1 cellular context compared by ENCODE assay signal in the genomic region with DNA sequence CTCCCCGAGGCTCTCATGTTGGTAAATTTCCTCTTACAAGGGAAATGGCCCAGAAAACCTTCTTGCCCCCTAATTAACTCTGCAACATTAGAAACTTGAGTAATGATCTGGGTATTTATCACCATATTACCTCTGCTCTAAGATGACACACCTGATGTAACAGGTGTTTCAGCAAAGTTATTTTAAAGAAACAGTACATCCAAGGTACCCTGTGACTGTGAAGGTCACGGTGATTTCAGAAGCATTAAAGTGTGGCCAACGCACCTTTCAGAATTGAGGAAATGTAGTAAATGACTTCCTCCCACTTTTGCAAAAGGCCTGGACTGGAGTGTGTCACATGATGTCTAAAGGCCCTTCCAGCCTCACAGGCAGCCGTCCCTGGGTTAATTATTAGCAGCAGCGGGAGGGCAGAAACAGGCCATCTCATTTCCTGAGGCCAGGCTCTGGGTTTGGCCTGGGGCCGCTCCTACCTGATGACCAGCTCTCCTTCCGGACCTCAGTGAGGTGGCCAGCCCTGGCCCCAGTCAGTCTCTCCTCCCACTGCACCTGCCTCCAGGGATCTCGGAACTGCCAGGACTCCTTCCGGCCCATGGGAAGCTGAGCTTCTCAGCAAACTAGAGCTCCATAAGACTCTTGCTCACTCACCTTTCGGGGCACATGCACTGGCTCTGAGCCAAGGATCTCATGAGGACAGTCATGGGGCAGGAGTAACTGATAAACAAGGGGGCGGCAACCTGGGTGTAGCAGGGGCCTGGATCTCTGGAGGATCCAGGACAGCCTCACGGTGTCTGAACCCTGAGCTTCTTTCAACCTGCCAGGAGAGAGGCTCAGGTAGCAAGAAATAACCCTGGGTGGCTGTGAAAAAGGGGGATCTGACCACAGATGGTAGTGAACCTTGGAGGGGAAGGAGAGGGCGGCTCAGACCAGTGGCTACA.
A peak's percentile ranks its signal among the peaks of the same experiment; 100 is the strongest.
TF ChIP-seq lines count a peak whose summit lies in the region.

No MANE protein-coding gene starts in this region.

TF ChIP-seq in HepG2, 621 proteins besides CTCF, POLR2A, EP300 and RAD21 (continued from another document and continues in another):
- TF ChIP-seq ZNF788 (CRISPR knock-in tag; IDR thresholded peaks at IDR 0.05; ENCODE audit: borderline replicate concordance): peak; percentile 38; the same call in 1 of the 2 replicates
- TF ChIP-seq, protein P1, sequence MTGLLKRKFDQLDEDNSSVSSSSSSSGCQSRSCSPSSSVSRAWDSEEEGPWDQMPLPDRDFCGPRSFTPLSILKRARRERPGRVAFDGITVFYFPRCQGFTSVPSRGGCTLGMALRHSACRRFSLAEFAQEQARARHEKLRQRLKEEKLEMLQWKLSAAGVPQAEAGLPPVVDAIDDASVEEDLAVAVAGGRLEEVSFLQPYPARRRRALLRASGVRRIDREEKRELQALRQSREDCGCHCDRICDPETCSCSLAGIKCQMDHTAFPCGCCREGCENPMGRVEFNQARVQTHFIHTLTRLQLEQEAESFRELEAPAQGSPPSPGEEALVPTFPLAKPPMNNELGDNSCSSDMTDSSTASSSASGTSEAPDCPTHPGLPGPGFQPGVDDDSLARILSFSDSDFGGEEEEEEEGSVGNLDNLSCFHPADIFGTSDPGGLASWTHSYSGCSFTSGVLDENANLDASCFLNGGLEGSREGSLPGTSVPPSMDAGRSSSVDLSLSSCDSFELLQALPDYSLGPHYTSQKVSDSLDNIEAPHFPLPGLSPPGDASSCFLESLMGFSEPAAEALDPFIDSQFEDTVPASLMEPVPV (CRISPR knock-in tag; IDR thresholded peaks at IDR 0.05): peak; percentile 46
- 0 out of 2 replicates have a peak, but pooled peaks have one; percentile 29 for TF ChIP-seq MAZ (IDR thresholded peaks at IDR 0.05; ENCODE audit: borderline replicate concordance, low read depth, low read length)
- TF ChIP-seq MAZ (CRISPR knock-in tag; IDR thresholded peaks at IDR 0.05; ENCODE audit: low read depth): peak; percentile 63
- TF ChIP-seq ZNF367 (CRISPR knock-in tag; IDR thresholded peaks at IDR 0.05; ENCODE audit: borderline replicate concordance): no peak
- TF ChIP-seq ZNF205 (CRISPR knock-in tag; IDR thresholded peaks at IDR 0.05): no peak
- no peak for TF ChIP-seq ZNF878 (CRISPR knock-in tag; IDR thresholded peaks at IDR 0.05)
- TF ChIP-seq RFX1 (IDR thresholded peaks at IDR 0.05): no peak
- peak; percentile 91 for TF ChIP-seq ZNF605 (CRISPR knock-in tag; IDR thresholded peaks at IDR 0.05)
- no peak for TF ChIP-seq SALL2 (CRISPR knock-in tag; IDR thresholded peaks at IDR 0.05)
- no peak for TF ChIP-seq HNRNPLL (IDR thresholded peaks at IDR 0.05; ENCODE audit: low read depth, low read length, poor library complexity, severe bottlenecking)
- TF ChIP-seq, protein P2, sequence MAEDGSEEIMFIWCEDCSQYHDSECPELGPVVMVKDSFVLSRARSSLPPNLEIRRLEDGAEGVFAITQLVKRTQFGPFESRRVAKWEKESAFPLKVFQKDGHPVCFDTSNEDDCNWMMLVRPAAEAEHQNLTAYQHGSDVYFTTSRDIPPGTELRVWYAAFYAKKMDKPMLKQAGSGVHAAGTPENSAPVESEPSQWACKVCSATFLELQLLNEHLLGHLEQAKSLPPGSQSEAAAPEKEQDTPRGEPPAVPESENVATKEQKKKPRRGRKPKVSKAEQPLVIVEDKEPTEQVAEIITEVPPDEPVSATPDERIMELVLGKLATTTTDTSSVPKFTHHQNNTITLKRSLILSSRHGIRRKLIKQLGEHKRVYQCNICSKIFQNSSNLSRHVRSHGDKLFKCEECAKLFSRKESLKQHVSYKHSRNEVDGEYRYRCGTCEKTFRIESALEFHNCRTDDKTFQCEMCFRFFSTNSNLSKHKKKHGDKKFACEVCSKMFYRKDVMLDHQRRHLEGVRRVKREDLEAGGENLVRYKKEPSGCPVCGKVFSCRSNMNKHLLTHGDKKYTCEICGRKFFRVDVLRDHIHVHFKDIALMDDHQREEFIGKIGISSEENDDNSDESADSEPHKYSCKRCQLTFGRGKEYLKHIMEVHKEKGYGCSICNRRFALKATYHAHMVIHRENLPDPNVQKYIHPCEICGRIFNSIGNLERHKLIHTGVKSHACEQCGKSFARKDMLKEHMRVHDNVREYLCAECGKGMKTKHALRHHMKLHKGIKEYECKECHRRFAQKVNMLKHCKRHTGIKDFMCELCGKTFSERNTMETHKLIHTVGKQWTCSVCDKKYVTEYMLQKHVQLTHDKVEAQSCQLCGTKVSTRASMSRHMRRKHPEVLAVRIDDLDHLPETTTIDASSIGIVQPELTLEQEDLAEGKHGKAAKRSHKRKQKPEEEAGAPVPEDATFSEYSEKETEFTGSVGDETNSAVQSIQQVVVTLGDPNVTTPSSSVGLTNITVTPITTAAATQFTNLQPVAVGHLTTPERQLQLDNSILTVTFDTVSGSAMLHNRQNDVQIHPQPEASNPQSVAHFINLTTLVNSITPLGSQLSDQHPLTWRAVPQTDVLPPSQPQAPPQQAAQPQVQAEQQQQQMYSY (CRISPR knock-in tag; IDR thresholded peaks at IDR 0.05): peak; percentile 95
- peak; percentile 50; the same call in 1 of the 2 replicates for TF ChIP-seq NR2F6 (IDR thresholded peaks at IDR 0.05)
- peak; percentile 71 for TF ChIP-seq NR2F6 (CRISPR knock-in tag; IDR thresholded peaks at IDR 0.05)
- TF ChIP-seq IRF2 (CRISPR knock-in tag; IDR thresholded peaks at IDR 0.05): 0 out of 2 replicates have a peak, but pooled peaks have one; percentile 59
- TF ChIP-seq MXI1 (IDR thresholded peaks at IDR 0.05; ENCODE audit: borderline replicate concordance, low read depth, low read length): peak; percentile 31; the same call in 1 of the 3 replicates
- TF ChIP-seq, protein P3, sequence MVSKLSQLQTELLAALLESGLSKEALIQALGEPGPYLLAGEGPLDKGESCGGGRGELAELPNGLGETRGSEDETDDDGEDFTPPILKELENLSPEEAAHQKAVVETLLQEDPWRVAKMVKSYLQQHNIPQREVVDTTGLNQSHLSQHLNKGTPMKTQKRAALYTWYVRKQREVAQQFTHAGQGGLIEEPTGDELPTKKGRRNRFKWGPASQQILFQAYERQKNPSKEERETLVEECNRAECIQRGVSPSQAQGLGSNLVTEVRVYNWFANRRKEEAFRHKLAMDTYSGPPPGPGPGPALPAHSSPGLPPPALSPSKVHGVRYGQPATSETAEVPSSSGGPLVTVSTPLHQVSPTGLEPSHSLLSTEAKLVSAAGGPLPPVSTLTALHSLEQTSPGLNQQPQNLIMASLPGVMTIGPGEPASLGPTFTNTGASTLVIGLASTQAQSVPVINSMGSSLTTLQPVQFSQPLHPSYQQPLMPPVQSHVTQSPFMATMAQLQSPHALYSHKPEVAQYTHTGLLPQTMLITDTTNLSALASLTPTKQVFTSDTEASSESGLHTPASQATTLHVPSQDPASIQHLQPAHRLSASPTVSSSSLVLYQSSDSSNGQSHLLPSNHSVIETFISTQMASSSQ (IDR thresholded peaks at IDR 0.05; ENCODE audit: low read depth): peak; percentile 99
- TF ChIP-seq, protein P3 (CRISPR knock-in tag; IDR thresholded peaks at IDR 0.05; ENCODE audit: borderline replicate concordance): peak; percentile 99
- TF ChIP-seq SRSF4 (IDR thresholded peaks at IDR 0.05; ENCODE audit: low read depth, low read length, poor library complexity, severe bottlenecking): no peak
- TF ChIP-seq GLI4 (CRISPR knock-in tag; IDR thresholded peaks at IDR 0.05; ENCODE audit: borderline replicate concordance): 0 out of 2 replicates have a peak, but pooled peaks have one; percentile 38
- TF ChIP-seq, protein P4, sequence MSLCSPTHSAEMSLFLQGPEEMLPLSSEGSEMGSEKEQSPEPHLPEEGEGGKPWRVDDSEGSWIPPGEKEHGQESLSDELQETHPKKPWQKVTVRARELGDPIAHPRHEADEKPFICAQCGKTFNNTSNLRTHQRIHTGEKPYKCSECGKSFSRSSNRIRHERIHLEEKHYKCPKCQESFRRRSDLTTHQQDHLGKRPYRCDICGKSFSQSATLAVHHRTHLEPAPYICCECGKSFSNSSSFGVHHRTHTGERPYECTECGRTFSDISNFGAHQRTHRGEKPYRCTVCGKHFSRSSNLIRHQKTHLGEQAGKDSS (CRISPR knock-in tag; IDR thresholded peaks at IDR 0.05; ENCODE audit: borderline replicate concordance, low read depth): peak; percentile 75; the same call in 1 of the 2 replicates
- TF ChIP-seq, protein P5, sequence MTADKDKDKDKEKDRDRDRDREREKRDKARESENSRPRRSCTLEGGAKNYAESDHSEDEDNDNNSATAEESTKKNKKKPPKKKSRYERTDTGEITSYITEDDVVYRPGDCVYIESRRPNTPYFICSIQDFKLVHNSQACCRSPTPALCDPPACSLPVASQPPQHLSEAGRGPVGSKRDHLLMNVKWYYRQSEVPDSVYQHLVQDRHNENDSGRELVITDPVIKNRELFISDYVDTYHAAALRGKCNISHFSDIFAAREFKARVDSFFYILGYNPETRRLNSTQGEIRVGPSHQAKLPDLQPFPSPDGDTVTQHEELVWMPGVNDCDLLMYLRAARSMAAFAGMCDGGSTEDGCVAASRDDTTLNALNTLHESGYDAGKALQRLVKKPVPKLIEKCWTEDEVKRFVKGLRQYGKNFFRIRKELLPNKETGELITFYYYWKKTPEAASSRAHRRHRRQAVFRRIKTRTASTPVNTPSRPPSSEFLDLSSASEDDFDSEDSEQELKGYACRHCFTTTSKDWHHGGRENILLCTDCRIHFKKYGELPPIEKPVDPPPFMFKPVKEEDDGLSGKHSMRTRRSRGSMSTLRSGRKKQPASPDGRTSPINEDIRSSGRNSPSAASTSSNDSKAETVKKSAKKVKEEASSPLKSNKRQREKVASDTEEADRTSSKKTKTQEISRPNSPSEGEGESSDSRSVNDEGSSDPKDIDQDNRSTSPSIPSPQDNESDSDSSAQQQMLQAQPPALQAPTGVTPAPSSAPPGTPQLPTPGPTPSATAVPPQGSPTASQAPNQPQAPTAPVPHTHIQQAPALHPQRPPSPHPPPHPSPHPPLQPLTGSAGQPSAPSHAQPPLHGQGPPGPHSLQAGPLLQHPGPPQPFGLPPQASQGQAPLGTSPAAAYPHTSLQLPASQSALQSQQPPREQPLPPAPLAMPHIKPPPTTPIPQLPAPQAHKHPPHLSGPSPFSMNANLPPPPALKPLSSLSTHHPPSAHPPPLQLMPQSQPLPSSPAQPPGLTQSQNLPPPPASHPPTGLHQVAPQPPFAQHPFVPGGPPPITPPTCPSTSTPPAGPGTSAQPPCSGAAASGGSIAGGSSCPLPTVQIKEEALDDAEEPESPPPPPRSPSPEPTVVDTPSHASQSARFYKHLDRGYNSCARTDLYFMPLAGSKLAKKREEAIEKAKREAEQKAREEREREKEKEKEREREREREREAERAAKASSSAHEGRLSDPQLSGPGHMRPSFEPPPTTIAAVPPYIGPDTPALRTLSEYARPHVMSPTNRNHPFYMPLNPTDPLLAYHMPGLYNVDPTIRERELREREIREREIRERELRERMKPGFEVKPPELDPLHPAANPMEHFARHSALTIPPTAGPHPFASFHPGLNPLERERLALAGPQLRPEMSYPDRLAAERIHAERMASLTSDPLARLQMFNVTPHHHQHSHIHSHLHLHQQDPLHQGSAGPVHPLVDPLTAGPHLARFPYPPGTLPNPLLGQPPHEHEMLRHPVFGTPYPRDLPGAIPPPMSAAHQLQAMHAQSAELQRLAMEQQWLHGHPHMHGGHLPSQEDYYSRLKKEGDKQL (CRISPR knock-in tag; IDR thresholded peaks at IDR 0.05; ENCODE audit: low read depth): peak; percentile 14; the same call in 1 of the 2 replicates
- TF ChIP-seq, protein P6, sequence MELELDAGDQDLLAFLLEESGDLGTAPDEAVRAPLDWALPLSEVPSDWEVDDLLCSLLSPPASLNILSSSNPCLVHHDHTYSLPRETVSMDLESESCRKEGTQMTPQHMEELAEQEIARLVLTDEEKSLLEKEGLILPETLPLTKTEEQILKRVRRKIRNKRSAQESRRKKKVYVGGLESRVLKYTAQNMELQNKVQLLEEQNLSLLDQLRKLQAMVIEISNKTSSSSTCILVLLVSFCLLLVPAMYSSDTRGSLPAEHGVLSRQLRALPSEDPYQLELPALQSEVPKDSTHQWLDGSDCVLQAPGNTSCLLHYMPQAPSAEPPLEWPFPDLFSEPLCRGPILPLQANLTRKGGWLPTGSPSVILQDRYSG (CRISPR knock-in tag; IDR thresholded peaks at IDR 0.05): no peak
- peak; percentile 98 for TF ChIP-seq ZNF296 (CRISPR knock-in tag; conservative IDR thresholded peaks at IDR 0.05)
- peak; percentile 60 for TF ChIP-seq NCOA2 (CRISPR knock-in tag; IDR thresholded peaks at IDR 0.05)
- TF ChIP-seq PPARG (CRISPR knock-in tag; conservative IDR thresholded peaks at IDR 0.05): peak; percentile 65
- TF ChIP-seq, protein P7, sequence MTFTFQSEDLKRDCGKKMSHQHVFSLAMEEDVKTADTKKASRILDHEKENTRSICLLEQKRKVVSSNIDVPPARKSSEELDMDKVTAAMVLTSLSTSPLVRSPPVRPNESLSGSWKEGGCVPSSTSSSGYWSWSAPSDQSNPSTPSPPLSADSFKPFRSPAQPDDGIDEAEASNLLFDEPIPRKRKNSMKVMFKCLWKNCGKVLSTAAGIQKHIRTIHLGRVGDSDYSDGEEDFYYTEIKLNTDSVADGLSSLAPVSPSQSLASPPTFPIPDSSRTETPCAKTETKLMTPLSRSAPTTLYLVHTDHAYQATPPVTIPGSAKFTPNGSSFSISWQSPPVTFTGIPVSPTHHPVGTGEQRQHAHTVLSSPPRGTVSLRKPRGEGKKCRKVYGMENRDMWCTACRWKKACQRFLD (CRISPR knock-in tag; IDR thresholded peaks at IDR 0.05; ENCODE audit: borderline replicate concordance): no peak
- peak; percentile 39; the same call in 1 of the 2 replicates for TF ChIP-seq RAD51 (IDR thresholded peaks at IDR 0.05; ENCODE audit: borderline replicate concordance)
- peak; percentile 94 for TF ChIP-seq ZNF891 (CRISPR knock-in tag; IDR thresholded peaks at IDR 0.05)
- peak; percentile 23; the same call in 1 of the 2 replicates for TF ChIP-seq ZNF747 (CRISPR knock-in tag; IDR thresholded peaks at IDR 0.05; ENCODE audit: borderline replicate concordance)
- TF ChIP-seq ZNF30 (CRISPR knock-in tag; IDR thresholded peaks at IDR 0.05): peak; percentile 63; the same call in 1 of the 2 replicates
- peak; percentile 17; the same call in 1 of the 2 replicates for TF ChIP-seq MIER3 (CRISPR knock-in tag; IDR thresholded peaks at IDR 0.05; ENCODE audit: borderline replicate concordance)
- peak; percentile 71; the same call in 1 of the 2 replicates for TF ChIP-seq FOXJ3 (CRISPR knock-in tag; IDR thresholded peaks at IDR 0.05; ENCODE audit: borderline replicate concordance)
